ENCODE assay signal across 19 cellular contexts in the genomic region with DNA sequence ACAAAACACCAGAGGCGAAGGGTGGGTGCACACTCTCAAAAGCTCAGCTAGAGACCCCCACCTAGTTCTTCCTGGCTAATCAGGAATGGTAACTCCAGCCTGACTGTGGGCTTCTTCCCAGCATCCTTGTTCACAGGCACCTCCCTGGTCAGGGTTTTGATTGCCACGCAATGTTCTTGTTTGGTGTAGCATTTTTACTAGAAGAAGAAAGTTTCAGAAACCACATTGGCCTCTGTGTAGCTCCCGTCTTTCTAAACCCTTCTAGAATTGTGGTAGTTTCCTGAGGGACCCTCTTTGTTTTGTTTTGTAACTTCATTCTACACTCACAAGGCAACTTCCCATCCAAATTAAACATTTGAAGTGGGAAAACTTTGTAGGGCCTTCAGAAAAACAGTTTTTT.
A peak's percentile ranks its signal among the peaks of the same experiment; 100 is the strongest.
DNase-seq lines count a peak whose midpoint lies in the region; ATAC-seq and TF ChIP-seq lines count a peak whose summit lies in the region.
"Had no signal": no experiment of that assay in that cellular context is flagged by ENCODE, and none has a peak within 500 bp of the region (broad histone marks: within the 10 kb centered on the region; RNA-seq: fewer than 3 reads in every experiment).

No MANE protein-coding gene starts in this region.

- no TSS peak for BruUV-seq in IMR-90 (replicated peaks; lab: Mats Ljungman, UMichigan)

- dilution Hi-C loops in IMR-90 (cut with HindIII; ENCODE audit: low sequenced_read_pairs, unreplicated experiment), result no loop called here

- H3K36me3 Mint-ChIP-seq in nephron (ENCODE audit: low read depth), result no peaks in the 10 kb centered on the region
- peaks cover 10 to 16% of the 10 kb centered on the region in 2 donors for H3K36me3 Mint-ChIP-seq in CD14-positive monocyte

- WGBS in IMR-90 (ENCODE audit: extremely low coverage in 2 of 2, insufficient read length in 1 of 2), 2 experiments, result no CpG with 5 or more reads among the region's 3 CpGs
- 90% methylated on average over 3 of the region's 3 CpGs for WGBS in hepatocyte (ENCODE audit: low lambda C conversion rate, missing lambda C conversion rate)

- H4K91ac ChIP-seq in IMR-90 (ENCODE audit: insufficient read depth, low read depth, low read length), result peak overlapping the region; percentile 85; the same call in 1 of the 2 replicates

- peak overlapping the region; percentile 37; the same call in 1 of the 2 replicates for H3K18ac ChIP-seq in IMR-90 (ENCODE audit: low read depth, low read length)

- H3K9me3 Mint-ChIP-seq in nephron (no peaks in the 10 kb centered on the region), CD14-positive monocyte (no peaks in the 10 kb centered on the region)
- H3K9me3 Mint-ChIP-seq: CD8-positive, alpha-beta memory T cell had no signal

- H3K79me2 ChIP-seq in hepatocyte, result no peaks in the 10 kb centered on the region

- H4K8ac ChIP-seq in IMR-90 (ENCODE audit: low read depth in 2 of 2, low read length in 2 of 2), result peak overlapping the region in 1 of 2 experiments; percentile 29; a peak in 1 of 4 replicates

- H3K36me3 ChIP-seq in IMR-90 (ENCODE audit: control insufficient read depth, insufficient read depth, low read length), result no peaks in the 10 kb centered on the region
- H3K36me3 ChIP-seq in hepatocyte (replicated peaks; ENCODE audit: insufficient read depth, low read depth), result no peaks in the 10 kb centered on the region

- H3K9me2 ChIP-seq in hepatocyte (replicated peaks; ENCODE audit: insufficient read depth), result no peaks in the 10 kb centered on the region
- H3K9me2 ChIP-seq: SK-N-SH had no signal

- intact Hi-C loops in IMR-90 (cut with micrococcal nuclease), result no loop called here
- intact Hi-C loops in CD14-positive monocyte (cut with micrococcal nuclease), result no loop called here

- H3K4ac ChIP-seq in IMR-90 (ENCODE audit: low read depth, low read length), result peak overlapping the region; percentile 87; the same call in 1 of the 2 replicates

- H3K9me3 ChIP-seq in IMR-90 (ENCODE audit: control insufficient read depth, insufficient read depth, low read length) (no peaks in the 10 kb centered on the region), hepatocyte (ENCODE audit: low read depth) (no peaks in the 10 kb centered on the region)
- H3K9me3 ChIP-seq: BLaER1 treated with 17β-estradiol and CSF1 and Interleukin-3, amounts not matched to agents 10 nM and 100 nM; SK-N-SH had no signal

- H3K9me1 ChIP-seq in IMR-90 (ENCODE audit: insufficient read depth, low read length), result peaks cover 9% of the 10 kb centered on the region

- no peak for TF ChIP-seq POLR2A in IMR-90 (IDR thresholded peaks at IDR 0.05; ENCODE audit: low read depth, low read length)

- H4K5ac ChIP-seq in IMR-90 (ENCODE audit: low read depth, low read length), result no peak overlapping the region

- H3K14ac ChIP-seq in IMR-90 (replicated peaks; ENCODE audit: low read depth, low read length), result 0 out of 2 replicates have a peak overlapping the region, but pooled peaks have one; percentile 50

- in situ Hi-C loops in IMR-90 (cut with MboI; ENCODE audit: low sequenced_read_pairs), result no loop called here

- H3K4me2 ChIP-seq in IMR-90 (ENCODE audit: low read depth, low read length), result no peak overlapping the region
- peak overlapping the region; percentile 12 for H3K4me2 ChIP-seq in hepatocyte
- H3K4me2 ChIP-seq: BLaER1 treated with 17β-estradiol and CSF1 and Interleukin-3, amounts not matched to agents 10 nM and 100 nM; SK-N-SH had no signal

- H2BK20ac ChIP-seq in IMR-90 (ENCODE audit: low read depth, low read length), result peak overlapping the region; percentile 94

- H2AK9ac ChIP-seq in IMR-90 (replicated peaks; ENCODE audit: low read depth, low read length, poor library complexity), result no peak overlapping the region

- H2BK15ac ChIP-seq in IMR-90 (ENCODE audit: low read depth, low read length), result peak overlapping the region; percentile 79; the same call in 2 of the 3 replicates

- H3K4me1 ChIP-seq in IMR-90 (ENCODE audit: control insufficient read depth, insufficient read depth, low read length), result peaks cover 9% of the 10 kb centered on the region
- peaks cover 31% of the 10 kb centered on the region for H3K4me1 ChIP-seq in hepatocyte (ENCODE audit: insufficient read depth)
- H3K4me1 ChIP-seq: BLaER1 treated with 17β-estradiol and CSF1 and Interleukin-3, amounts not matched to agents 10 nM and 100 nM had no signal

- H2BK5ac ChIP-seq in IMR-90 (ENCODE audit: low read depth, low read length, poor library complexity, severe bottlenecking), result no peak overlapping the region

- H3K79me1 ChIP-seq in IMR-90 (ENCODE audit: low read depth in 1 of 2, low read length in 2 of 2), result peaks cover 3 to 8% of the 10 kb centered on the region in 2 experiments; a peak in 3 of 4 replicates

- H3K56ac ChIP-seq in IMR-90 (ENCODE audit: extremely low read depth, insufficient read depth, low read length), result no peak overlapping the region

- DNase-seq in IMR-90 (no peak), hepatocyte (ENCODE audit: low spot score) (no peak), MV-4-11 (lab: John Stamatoyannopoulos, UW) (no peak), CD14-positive monocyte (ENCODE audit: low spot score) (no peak), ureter (ENCODE audit: low spot score) (no peak)
- DNase-seq in stimulated activated naive CD4-positive, alpha-beta T cell treated with Interleukin-2 at 50 U/mL for 16 hours (lab: John Stamatoyannopoulos, UW), result no peak
- DNase-seq: ACHN; Calu3; CD8-positive, alpha-beta memory T cell; DMS153; MM.1S; NCI-H1092; NCI-H1436; NCI-H1930; NCI-H748 treated with DMSO at 0.1 percent for 48 hours; SIG-M5; SK-N-SH had no signal

- H3K4me3 Mint-ChIP-seq in nephron (no peak overlapping the region), CD14-positive monocyte (no peak overlapping the region)
- H3K4me3 Mint-ChIP-seq: CD8-positive, alpha-beta memory T cell had no signal

- no peak overlapping the region for H3K9ac ChIP-seq in IMR-90 (ENCODE audit: low read depth, low read length)
- H3K9ac ChIP-seq: BLaER1 treated with 17β-estradiol and CSF1 and Interleukin-3, amounts not matched to agents 10 nM and 100 nM; SK-N-SH had no signal

- H4K20me1 ChIP-seq in IMR-90 (ENCODE audit: insufficient read depth, low read length), result no peaks in the 10 kb centered on the region
- H4K20me1 ChIP-seq in hepatocyte (ENCODE audit: insufficient read depth, poor library complexity, severe bottlenecking), result no peaks in the 10 kb centered on the region

- ATAC-seq in IMR-90 (ENCODE audit: low read depth), result no peak

- CTCF ChIA-PET in IMR-90 (lab: Yijun Ruan, JAX), result interaction anchor here (0.7 kb wide), 1 partner anchor 363 kb away, joined by 3 read pairs; no protein-coding TSS in a partner anchor

- no peak overlapping the region for H3K23ac ChIP-seq in IMR-90 (ENCODE audit: low read depth, low read length)

- H3K4me3 ChIP-seq in IMR-90 (ENCODE audit: insufficient read depth, low read depth, low read length), result no peak overlapping the region
- H3K4me3 ChIP-seq in hepatocyte, result no peak overlapping the region
- H3K4me3 ChIP-seq: BLaER1 treated with 17β-estradiol and CSF1 and Interleukin-3, amounts not matched to agents 10 nM and 100 nM had no signal

- peaks cover 47% of the 10 kb centered on the region for H3K4me1 Mint-ChIP-seq in nephron
- H3K4me1 Mint-ChIP-seq in CD14-positive monocyte, result no peaks in the 10 kb centered on the region
- H3K4me1 Mint-ChIP-seq: CD8-positive, alpha-beta memory T cell had no signal

- H3K27ac Mint-ChIP-seq in nephron, result peak overlapping the region in 2 of 3 experiments; percentile 68 to 91
- H3K27ac Mint-ChIP-seq in CD14-positive monocyte, result no peak overlapping the region

- no peaks in the 10 kb centered on the region for H3K27me3 Mint-ChIP-seq in nephron (ENCODE audit: low read depth)
- H3K27me3 Mint-ChIP-seq in CD14-positive monocyte (ENCODE audit: low read depth in 3 of 3), result peaks cover 0 to 1% (median 0%) of the 10 kb centered on the region in 3 donors
- H3K27me3 Mint-ChIP-seq: CD8-positive, alpha-beta memory T cell had no signal

- H2BK120ac ChIP-seq in IMR-90 (ENCODE audit: low read depth, low read length), result peak overlapping the region; percentile 91; the same call in 1 of the 2 replicates

- H2AFZ ChIP-seq in IMR-90 (replicated peaks; ENCODE audit: low read length, poor library complexity) (no peak overlapping the region), hepatocyte (no peak overlapping the region)

- H3K27ac ChIP-seq in IMR-90 (ENCODE audit: insufficient read depth, low read length) (no peak overlapping the region), hepatocyte (no peak overlapping the region)
- H3K27ac ChIP-seq: BLaER1 treated with 17β-estradiol and CSF1 and Interleukin-3, amounts not matched to agents 10 nM and 100 nM had no signal

- no peak for TF ChIP-seq CTCF in IMR-90 (conservative IDR thresholded peaks at IDR 0.05; ENCODE audit: low read depth, low read length)
- TF ChIP-seq CTCF in hepatocyte (IDR thresholded peaks at IDR 0.05; ENCODE audit: poor library complexity), result no peak
- no peak for TF ChIP-seq CTCF in nephron (IDR thresholded peaks at IDR 0.05; ENCODE audit: unreplicated experiment in 3 of 3)
- no peak for TF ChIP-seq CTCF in CD14-positive monocyte (IDR thresholded peaks at IDR 0.05)

- no peaks in the 10 kb centered on the region for H3K27me3 ChIP-seq in IMR-90 (ENCODE audit: control insufficient read depth, insufficient read depth, low read length)
- no peaks in the 10 kb centered on the region for H3K27me3 ChIP-seq in hepatocyte
- H3K27me3 ChIP-seq: BLaER1 treated with 17β-estradiol and CSF1 and Interleukin-3, amounts not matched to agents 10 nM and 100 nM had no signal

- POLR2A ChIA-PET in IMR-90 (lab: Charles Lee; ENCODE audit: unreplicated experiment), result no interaction called here

- H2AK5ac ChIP-seq in IMR-90 (ENCODE audit: low read depth, low read length), result peak overlapping the region; percentile 20; the same call in 1 of the 2 replicates

- no peak for TF ChIP-seq RAD21 in IMR-90 (IDR thresholded peaks at IDR 0.05; ENCODE audit: low read length)

TF ChIP-seq in IMR-90, 13 proteins besides CTCF, POLR2A, EP300 and RAD21:
- TF ChIP-seq CEBPB (IDR thresholded peaks at IDR 0.05; ENCODE audit: low read depth, low read length) (no peak), BHLHE40 (IDR thresholded peaks at IDR 0.05; ENCODE audit: low read depth, low read length) (no peak), CHD1 (IDR thresholded peaks at IDR 0.05; ENCODE audit: low read depth, low read length) (no peak), MXI1 (IDR thresholded peaks at IDR 0.05; ENCODE audit: borderline replicate concordance, low read depth, low read length) (no peak), FOS (IDR thresholded peaks at IDR 0.05; ENCODE audit: low read depth, low read length) (no peak)
- TF ChIP-seq, protein P1, sequence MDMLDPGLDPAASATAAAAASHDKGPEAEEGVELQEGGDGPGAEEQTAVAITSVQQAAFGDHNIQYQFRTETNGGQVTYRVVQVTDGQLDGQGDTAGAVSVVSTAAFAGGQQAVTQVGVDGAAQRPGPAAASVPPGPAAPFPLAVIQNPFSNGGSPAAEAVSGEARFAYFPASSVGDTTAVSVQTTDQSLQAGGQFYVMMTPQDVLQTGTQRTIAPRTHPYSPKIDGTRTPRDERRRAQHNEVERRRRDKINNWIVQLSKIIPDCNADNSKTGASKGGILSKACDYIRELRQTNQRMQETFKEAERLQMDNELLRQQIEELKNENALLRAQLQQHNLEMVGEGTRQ (IDR thresholded peaks at IDR 0.05; ENCODE audit: low read depth, low read length), result no peak

Comparison
In these comparisons a context has a peak if more than half of its experiments do, and no peak if none do; other contexts are left out.
1. H3K27ac Mint-ChIP-seq: peak in nephron (2 of 3); none in CD14-positive monocyte (0 of 7).